8 cellular contexts compared by ENCODE assay signal in genomic region chr20:62937353-62938104, GRCh38. TPM values are rescaled to one million over a fixed set of nuclear protein-coding genes. Genes with fewer than 3 reads are reported as not detected.
DNase-seq lines count a peak whose midpoint lies in the region; ATAC-seq, FAIRE-seq and TF ChIP-seq lines count a peak whose summit lies in the region.

No MANE protein-coding gene starts in this region.

- peak overlapping the region; percentile 79 for H2AFZ ChIP-seq in keratinocyte (ENCODE audit: control insufficient read depth, low read length)

- no peak for TF ChIP-seq CTCF in AG10803 (conservative IDR thresholded peaks at IDR 0.05; ENCODE audit: low read length)
- no peak for TF ChIP-seq CTCF in keratinocyte (optimal IDR thresholded peaks at IDR 0.05 in 1 of 3, IDR thresholded peaks at IDR 0.05 in 1 of 3, conservative IDR thresholded peaks at IDR 0.05 in 1 of 3; ENCODE audit: extremely low read depth in 1 of 3, insufficient read depth in 2 of 3, low read length in 3 of 3)

- H3K9me1 ChIP-seq in keratinocyte (ENCODE audit: control insufficient read depth, extremely low read depth, insufficient read depth, low read length), result no peaks in the 10 kb centered on the region

- H3K9me3 ChIP-seq in keratinocyte (ENCODE audit: control insufficient read depth, low read depth, low read length), result no peaks in the 10 kb centered on the region

- ATAC-seq in GM19043 (IDR thresholded peaks at IDR 0.05; ENCODE audit: low read depth, unreplicated experiment) (peak; percentile 79), HG03342 (IDR thresholded peaks at IDR 0.05; ENCODE audit: unreplicated experiment) (peak; percentile 77)

- dilution Hi-C loops in keratinocyte (cut with MboI; ENCODE audit: extremely low pct_ligation_motif_present, low sequenced_read_pairs), result no loop called here

- H3K4me1 ChIP-seq in keratinocyte (ENCODE audit: control insufficient read depth, extremely low read depth, insufficient read depth, low read length), result peaks cover 17% of the 10 kb centered on the region

- no peaks in the 10 kb centered on the region for H4K20me1 ChIP-seq in keratinocyte (ENCODE audit: control insufficient read depth, extremely low read depth, insufficient read depth, low read length)

- peak; percentile 95 for DNase-seq in AG10803 (ENCODE audit: low read depth)
- DNase-seq in NCI-H345 treated with DMSO at 0.1 percent for 48 hours (lab: John Stamatoyannopoulos, UW; ENCODE audit: unreplicated experiment), result peak; percentile 94
- DNase-seq in activated CD4-positive, CD25-positive, alpha-beta regulatory T cell treated with anti-CD3 and anti-CD28 coated beads, Interleukin-2, amount 50 U/mL, for 16 hours (ENCODE audit: low read depth, low spot score), result peak; percentile 95
- peak; percentile 97 for DNase-seq in central memory CD4-positive, alpha-beta T cell
- DNase-seq in keratinocyte (ENCODE audit: low read depth, low spot score), result peak; percentile 78
- peak; percentile 96 for DNase-seq in stimulated activated CD4-positive, alpha-beta T cell treated with anti-CD3 and anti-CD28 coated beads, Interleukin-12 subunit alpha, Interleukin-12 subunit beta, amount 100 ng/mL, for 4 hours

- H3K27ac ChIP-seq in keratinocyte (ENCODE audit: control insufficient read depth, insufficient read depth, low read length), result peak overlapping the region; percentile 87

- H3K79me2 ChIP-seq in keratinocyte (ENCODE audit: control insufficient read depth, insufficient read depth, low read length), result peaks cover 89% of the 10 kb centered on the region

- no peaks in the 10 kb centered on the region for H3K27me3 ChIP-seq in keratinocyte (ENCODE audit: control insufficient read depth, extremely low read depth, insufficient read depth, low read length)

- H3K9ac ChIP-seq in keratinocyte (ENCODE audit: control insufficient read depth, extremely low read depth, insufficient read depth, low read length), result peak overlapping the region; percentile 96

- no peak for FAIRE-seq in keratinocyte (lab: Jason Lieb, UNC)

- H3K4me2 ChIP-seq in keratinocyte (ENCODE audit: control insufficient read depth, extremely low read depth, insufficient read depth, low read depth, low read length), result peak overlapping the region; percentile 87

- H3K36me3 ChIP-seq in keratinocyte (ENCODE audit: control insufficient read depth in 2 of 2, extremely low read depth in 1 of 2, insufficient read depth in 2 of 2, low read length in 2 of 2), result peaks cover 23 to 40% of the 10 kb centered on the region in 2 experiments

- peak overlapping the region; percentile 96 for H3K4me3 ChIP-seq in AG10803 (ENCODE audit: low read length)
- H3K4me3 ChIP-seq in keratinocyte (ENCODE audit: control insufficient read depth in 2 of 3, extremely low read depth in 1 of 3, insufficient read depth in 2 of 3, low read depth in 1 of 3, low read length in 3 of 3), result peak overlapping the region; percentile 96 to 99 (median 97)

RNA-seq across cellular contexts. Expression of gene GID8, which starts 0.4 kb away (rescaled TPM):
- polyA plus RNA-seq in keratinocyte, result 20.7 to 27.9 TPM (median 23.7 TPM) in 3 replicates
- 24.2 TPM for polyA plus RNA-seq in keratinocyte (2011; ENCODE audit: low read depth)
- polyA plus RNA-seq in keratinocyte (2011; cell fraction: cytosol; rRNA removed), result 21.9 and 23.8 TPM in 2 replicates
- polyA plus RNA-seq in keratinocyte (2011; cell fraction: nucleus; rRNA removed), result 20.3 and 22.4 TPM in 2 replicates
- polyA plus RNA-seq in keratinocyte (2012; ENCODE audit: low replicate concordance), result 24.1 and 35.8 TPM in 2 replicates
- 26.7 to 29.3 TPM (median 28.8 TPM) in 3 replicates for polyA minus RNA-seq in keratinocyte
- polyA minus RNA-seq in keratinocyte (2011; cell fraction: cytosol; rRNA and poly(A)+ RNA removed), result 18.8 TPM
- 11.2 and 16.0 TPM in 2 replicates for polyA minus RNA-seq in keratinocyte (2011; cell fraction: nucleus; rRNA and poly(A)+ RNA removed)

RNA-seq across cellular contexts. Expression of gene DIDO1, which starts 11.2 kb away (rescaled TPM):
- 11.1 to 19.3 TPM (median 14.2 TPM) in 3 replicates for polyA plus RNA-seq in keratinocyte
- polyA plus RNA-seq in keratinocyte (2011; ENCODE audit: low read depth), result 15.1 TPM
- 8.5 and 10.2 TPM in 2 replicates for polyA plus RNA-seq in keratinocyte (2011; cell fraction: cytosol; rRNA removed)
- polyA plus RNA-seq in keratinocyte (2011; cell fraction: nucleus; rRNA removed), result 47.2 and 48.5 TPM in 2 replicates
- 15.8 and 19.5 TPM in 2 replicates for polyA plus RNA-seq in keratinocyte (2012; ENCODE audit: low replicate concordance)
- polyA minus RNA-seq in keratinocyte, result 15.5 to 24.0 TPM (median 22.7 TPM) in 3 replicates
- 9.8 TPM for polyA minus RNA-seq in keratinocyte (2011; cell fraction: cytosol; rRNA and poly(A)+ RNA removed)
- 28.4 and 41.6 TPM in 2 replicates for polyA minus RNA-seq in keratinocyte (2011; cell fraction: nucleus; rRNA and poly(A)+ RNA removed)

RNA-seq across cellular contexts. Expression of gene SLC17A9, which starts 15.0 kb away (rescaled TPM):
- polyA plus RNA-seq in keratinocyte, result 0.02 to 0.09 TPM in 2 of 3 replicates, not detected in the other
- polyA plus RNA-seq in keratinocyte (2011; ENCODE audit: low read depth), result not detected
- polyA plus RNA-seq in keratinocyte (2011; cell fraction: cytosol; rRNA removed), result not detected in 2 replicates
- polyA plus RNA-seq in keratinocyte (2011; cell fraction: nucleus; rRNA removed), result 0.06 and 0.08 TPM in 2 replicates
- polyA plus RNA-seq in keratinocyte (2012; ENCODE audit: low replicate concordance), result 0.04 TPM in 1 of 2 replicates, not detected in the other
- polyA minus RNA-seq in keratinocyte, result not detected in 3 replicates
- polyA minus RNA-seq in keratinocyte (2011; cell fraction: cytosol; rRNA and poly(A)+ RNA removed), result not detected
- polyA minus RNA-seq in keratinocyte (2011; cell fraction: nucleus; rRNA and poly(A)+ RNA removed), result not detected in 2 replicates

Comparison
In these comparisons a context has a peak if more than half of its experiments do, and no peak if none do; other contexts are left out.
1. Peak in every context shown above with its lines: DNase-seq, ATAC-seq, H3K4me3 ChIP-seq and H3K27ac ChIP-seq.